In genomic region chr12:29451886-29452285, GRCh38 we compare ENCODE assay signal across 3 cellular contexts.
A peak's percentile ranks its signal among the peaks of the same experiment; 100 is the strongest.
TF ChIP-seq lines count a peak whose summit lies in the region.

No MANE protein-coding gene starts in this region.

TF ChIP-seq in IMR-90, 13 proteins besides CTCF, POLR2A, EP300 and RAD21:
- TF ChIP-seq MXI1 (IDR thresholded peaks at IDR 0.05; ENCODE audit: borderline replicate concordance, low read depth, low read length) (no peak), MAFK (IDR thresholded peaks at IDR 0.05; ENCODE audit: low read depth, low read length) (peak; percentile 66), ELK1 (IDR thresholded peaks at IDR 0.05; ENCODE audit: borderline replicate concordance, low read depth, low read length) (no peak)

TF ChIP-seq in H1, 55 proteins besides CTCF, POLR2A, EP300 and RAD21:
- peak; percentile 59; the same call in 1 of the 2 replicates for TF ChIP-seq MAFK (IDR thresholded peaks at IDR 0.05; ENCODE audit: low read depth, low read length)
- TF ChIP-seq PHF8 (conservative IDR thresholded peaks at IDR 0.05; ENCODE audit: low read depth, low read length): no peak

TF ChIP-seq in liver, 16 proteins besides CTCF, POLR2A, EP300 and RAD21:
- TF ChIP-seq HNF4G (IDR thresholded peaks at IDR 0.05) (peak; percentile 18), SP1 (IDR thresholded peaks at IDR 0.05) (no peak), MAX (IDR thresholded peaks at IDR 0.05) (no peak), RXRA (IDR thresholded peaks at IDR 0.05) (no peak), HNF4A (conservative IDR thresholded peaks at IDR 0.05) (peak; percentile 55 to 71), YY1 (IDR thresholded peaks at IDR 0.05) (no peak), ZBTB33 (IDR thresholded peaks at IDR 0.05) (no peak), JUND (IDR thresholded peaks at IDR 0.05) (no peak), FOXA2 (IDR thresholded peaks at IDR 0.05) (no peak)
